ENCODE assay signal across 1 cellular context in genomic region chr3:185308126-185308754, GRCh38.
TF ChIP-seq lines count a peak whose summit lies in the region.

No MANE protein-coding gene starts in this region.

TF ChIP-seq in GM23338, 12 proteins besides CTCF, POLR2A, EP300 and RAD21 (continued from another document):
- TF ChIP-seq ETS1 (IDR thresholded peaks at IDR 0.05), result no peak
- TF ChIP-seq ZNF462 (CRISPR knock-in tag; IDR thresholded peaks at IDR 0.05), result no peak
- TF ChIP-seq STAT1 (IDR thresholded peaks at IDR 0.05; ENCODE audit: unreplicated experiment), result no peak
- TF ChIP-seq POLR2AphosphoS5 (IDR thresholded peaks at IDR 0.05; ENCODE audit: low read depth), result no peak
- no peak for TF ChIP-seq ZNF114 (CRISPR knock-in tag; IDR thresholded peaks at IDR 0.05)
- TF ChIP-seq NANOG (IDR thresholded peaks at IDR 0.05; ENCODE audit: borderline replicate concordance), result no peak
- no peak for TF ChIP-seq ZNF331 (CRISPR knock-in tag; IDR thresholded peaks at IDR 0.05; ENCODE audit: low read depth)
- no peak for TF ChIP-seq EZH2phosphoT487 (IDR thresholded peaks at IDR 0.05; ENCODE audit: unreplicated experiment)
- TF ChIP-seq JUNB (IDR thresholded peaks at IDR 0.05; ENCODE audit: unreplicated experiment), result no peak
